ENCODE assay signal across 3 cellular contexts in the genomic region with DNA sequence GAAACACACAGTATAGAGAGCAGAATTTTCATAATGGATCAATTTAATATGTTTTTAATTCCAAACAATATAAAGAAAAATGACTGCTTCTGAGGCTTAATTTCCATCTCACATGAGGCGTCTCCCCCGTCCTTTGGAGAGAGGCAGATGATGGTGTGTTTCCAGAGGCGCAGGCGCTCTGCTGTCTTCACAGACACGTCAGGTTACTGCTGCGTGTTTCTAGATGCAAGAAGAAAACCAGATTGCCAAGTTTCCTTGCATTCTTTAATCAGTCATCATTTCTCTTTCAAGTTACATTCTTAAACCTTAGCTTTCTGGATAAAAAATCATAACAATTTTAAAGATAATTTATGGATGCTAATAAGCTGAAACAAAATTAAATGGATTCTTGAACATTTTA.
"Had no signal": no experiment of that assay in that cellular context is flagged by ENCODE, and none has a peak within 500 bp of the region (broad histone marks: within the 10 kb centered on the region; RNA-seq: fewer than 3 reads in every experiment).

No MANE protein-coding gene starts in this region.

- ATAC-seq: GM12878 had no signal

- DNase-seq: GDM1, GF-D8 had no signal
